In the genomic region with DNA sequence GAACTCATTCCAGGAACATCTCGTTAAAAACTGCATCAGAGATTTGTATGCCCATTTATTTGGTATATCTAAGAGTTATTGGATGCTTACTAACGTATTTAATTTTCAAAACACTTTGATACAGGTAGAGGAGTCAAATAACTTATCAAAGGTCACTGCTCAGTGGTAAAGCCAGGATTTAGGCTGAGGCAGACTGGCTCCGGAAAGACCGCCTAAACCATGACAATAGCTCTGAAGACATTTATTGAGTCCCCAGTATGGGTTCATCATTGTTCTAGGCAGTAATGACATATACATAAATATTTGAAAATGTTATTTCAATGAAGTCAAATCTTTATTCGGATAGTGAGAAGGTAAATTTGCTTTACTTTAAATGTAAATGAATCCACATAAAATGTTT, we compare ENCODE assay signal across 1 cellular context.
TF ChIP-seq lines count a peak whose summit lies in the region.

No MANE protein-coding gene starts in this region.

TF ChIP-seq in GM12878, 131 proteins besides CTCF, POLR2A, EP300 and RAD21:
- TF ChIP-seq, protein P1, sequence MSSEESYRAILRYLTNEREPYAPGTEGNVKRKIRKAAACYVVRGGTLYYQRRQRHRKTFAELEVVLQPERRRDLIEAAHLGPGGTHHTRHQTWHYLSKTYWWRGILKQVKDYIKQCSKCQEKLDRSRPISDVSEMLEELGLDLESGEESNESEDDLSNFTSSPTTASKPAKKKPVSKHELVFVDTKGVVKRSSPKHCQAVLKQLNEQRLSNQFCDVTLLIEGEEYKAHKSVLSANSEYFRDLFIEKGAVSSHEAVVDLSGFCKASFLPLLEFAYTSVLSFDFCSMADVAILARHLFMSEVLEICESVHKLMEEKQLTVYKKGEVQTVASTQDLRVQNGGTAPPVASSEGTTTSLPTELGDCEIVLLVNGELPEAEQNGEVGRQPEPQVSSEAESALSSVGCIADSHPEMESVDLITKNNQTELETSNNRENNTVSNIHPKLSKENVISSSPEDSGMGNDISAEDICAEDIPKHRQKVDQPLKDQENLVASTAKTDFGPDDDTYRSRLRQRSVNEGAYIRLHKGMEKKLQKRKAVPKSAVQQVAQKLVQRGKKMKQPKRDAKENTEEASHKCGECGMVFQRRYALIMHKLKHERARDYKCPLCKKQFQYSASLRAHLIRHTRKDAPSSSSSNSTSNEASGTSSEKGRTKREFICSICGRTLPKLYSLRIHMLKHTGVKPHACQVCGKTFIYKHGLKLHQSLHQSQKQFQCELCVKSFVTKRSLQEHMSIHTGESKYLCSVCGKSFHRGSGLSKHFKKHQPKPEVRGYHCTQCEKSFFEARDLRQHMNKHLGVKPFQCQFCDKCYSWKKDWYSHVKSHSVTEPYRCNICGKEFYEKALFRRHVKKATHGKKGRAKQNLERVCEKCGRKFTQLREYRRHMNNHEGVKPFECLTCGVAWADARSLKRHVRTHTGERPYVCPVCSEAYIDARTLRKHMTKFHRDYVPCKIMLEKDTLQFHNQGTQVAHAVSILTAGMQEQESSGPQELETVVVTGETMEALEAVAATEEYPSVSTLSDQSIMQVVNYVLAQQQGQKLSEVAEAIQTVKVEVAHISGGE (CRISPR knock-in tag; IDR thresholded peaks at IDR 0.05): no peak
- TF ChIP-seq BRCA1 (IDR thresholded peaks at IDR 0.05; ENCODE audit: low read depth, low read length) (no peak), FOXK2 (IDR thresholded peaks at IDR 0.05) (no peak), ZZZ3 (IDR thresholded peaks at IDR 0.05; ENCODE audit: control insufficient read depth, insufficient read length, low read depth) (no peak), CREM (IDR thresholded peaks at IDR 0.05; ENCODE audit: low read depth) (no peak), JUNB (IDR thresholded peaks at IDR 0.05) (no peak), ZBED1 (IDR thresholded peaks at IDR 0.05; ENCODE audit: borderline replicate concordance) (no peak), SIN3A (IDR thresholded peaks at IDR 0.05; ENCODE audit: low read depth, low read length) (no peak), ETV6 (conservative IDR thresholded peaks at IDR 0.05 in 1 of 2, IDR thresholded peaks at IDR 0.05 in 1 of 2; ENCODE audit: borderline replicate concordance in 1 of 2, low read depth in 1 of 2) (no peak)
- TF ChIP-seq, protein P2, sequence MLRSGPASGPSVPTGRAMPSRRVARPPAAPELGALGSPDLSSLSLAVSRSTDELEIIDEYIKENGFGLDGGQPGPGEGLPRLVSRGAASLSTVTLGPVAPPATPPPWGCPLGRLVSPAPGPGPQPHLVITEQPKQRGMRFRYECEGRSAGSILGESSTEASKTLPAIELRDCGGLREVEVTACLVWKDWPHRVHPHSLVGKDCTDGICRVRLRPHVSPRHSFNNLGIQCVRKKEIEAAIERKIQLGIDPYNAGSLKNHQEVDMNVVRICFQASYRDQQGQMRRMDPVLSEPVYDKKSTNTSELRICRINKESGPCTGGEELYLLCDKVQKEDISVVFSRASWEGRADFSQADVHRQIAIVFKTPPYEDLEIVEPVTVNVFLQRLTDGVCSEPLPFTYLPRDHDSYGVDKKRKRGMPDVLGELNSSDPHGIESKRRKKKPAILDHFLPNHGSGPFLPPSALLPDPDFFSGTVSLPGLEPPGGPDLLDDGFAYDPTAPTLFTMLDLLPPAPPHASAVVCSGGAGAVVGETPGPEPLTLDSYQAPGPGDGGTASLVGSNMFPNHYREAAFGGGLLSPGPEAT (IDR thresholded peaks at IDR 0.05; ENCODE audit: low read depth): no peak
TF ChIP-seq in GM12878: peak in this region for 0.
